23 cellular contexts compared by ENCODE assay signal in genomic region chr10:74683067-74683466, GRCh38.
DNase-seq lines count a peak whose midpoint lies in the region; ATAC-seq and TF ChIP-seq lines count a peak whose summit lies in the region.
"Had no signal": no experiment of that assay in that cellular context is flagged by ENCODE, and none has a peak within 500 bp of the region (broad histone marks: within the 10 kb centered on the region; RNA-seq: fewer than 3 reads in every experiment).

No MANE protein-coding gene starts in this region.

- peak overlapping the region; percentile 33 for H3K27ac ChIP-seq in OCI-LY1 (ENCODE audit: low read depth, low read length, poor library complexity, severe bottlenecking)
- H3K27ac ChIP-seq: A549, dorsolateral prefrontal cortex, KMS-11, spleen, suprapubic skin, vagina had no signal

- H3K9me3 Mint-ChIP-seq in stimulated activated memory B cell treated with anti-CD40 and anti-IgM and Interleukin-4, amounts not matched to agents 10 μg/mL and 1 μg/mL and 100 μg/mL, for 72 hours, result no peaks in the 10 kb centered on the region
- H3K9me3 Mint-ChIP-seq: activated CD4-positive, alpha-beta T cell treated with anti-CD3 and anti-CD28 coated beads, Interleukin-2, amount 10 ng/mL, durations not matched to agents 24 days and 14 days had no signal

- H3K27ac Mint-ChIP-seq in stimulated activated memory B cell treated with anti-CD40 and anti-IgM and Interleukin-4, amounts not matched to agents 10 μg/mL and 1 μg/mL and 100 μg/mL, for 72 hours, result peak overlapping the region; percentile 78
- H3K27ac Mint-ChIP-seq: activated CD4-positive, alpha-beta T cell treated with anti-CD3 and anti-CD28 coated beads, Interleukin-2, amount 10 ng/mL, durations not matched to agents 24 days and 14 days had no signal

- H3K36me3 ChIP-seq in OCI-LY1 (ENCODE audit: insufficient read depth, low read length), result peaks cover 12% of the 10 kb centered on the region; the same call in 1 of the 2 replicates
- H3K36me3 ChIP-seq: suprapubic skin, vagina had no signal

- no peak overlapping the region for H3K9ac ChIP-seq in OCI-LY1 (ENCODE audit: low read length)
- H3K9ac ChIP-seq: KMS-11 had no signal

- TF ChIP-seq CTCF in OCI-LY1 (IDR thresholded peaks at IDR 0.05; ENCODE audit: low read length), result no peak
- no peak for TF ChIP-seq CTCF in fibroblast of mammary gland (conservative IDR thresholded peaks at IDR 0.05; ENCODE audit: control insufficient read depth, insufficient read depth, low read depth, low read length)

- no peaks in the 10 kb centered on the region for H3K9me3 ChIP-seq in OCI-LY1 (ENCODE audit: low read length)
- H3K9me3 ChIP-seq: A549, mucosa of descending colon, spleen, suprapubic skin, vagina had no signal

- peaks cover 21% of the 10 kb centered on the region for H3K4me1 ChIP-seq in OCI-LY1 (ENCODE audit: insufficient read depth, low read length, severe bottlenecking)
- H3K4me1 ChIP-seq: A549, suprapubic skin, vagina had no signal

- no peaks in the 10 kb centered on the region for H3K27me3 ChIP-seq in OCI-LY1 (ENCODE audit: insufficient read depth, low read length)
- H3K27me3 ChIP-seq: dorsolateral prefrontal cortex, spleen, suprapubic skin, vagina had no signal

- H4K20me1 ChIP-seq in OCI-LY1 (ENCODE audit: insufficient read depth, low read length), result no peaks in the 10 kb centered on the region

- ATAC-seq in stimulated activated memory B cell treated with anti-CD40 and anti-IgM and Interleukin-4, amounts not matched to agents 10 μg/mL and 1 μg/mL and 100 μg/mL, for 72 hours, result peak; percentile 56
- no peak for ATAC-seq in GM21367 (IDR thresholded peaks at IDR 0.05; ENCODE audit: unreplicated experiment)
- ATAC-seq: A549, left cardiac atrium had no signal

- no peaks in the 10 kb centered on the region for H3K9me2 ChIP-seq in OCI-LY1 (ENCODE audit: low read depth, low read length)

- no peak overlapping the region for H3K4me2 ChIP-seq in OCI-LY1 (ENCODE audit: low read length)
- H3K4me2 ChIP-seq: A549, KMS-11 had no signal

- no peaks in the 10 kb centered on the region for H3K79me2 ChIP-seq in OCI-LY1 (ENCODE audit: insufficient read depth, low read length)

- no peaks in the 10 kb centered on the region for H3K27me3 Mint-ChIP-seq in stimulated activated memory B cell treated with anti-CD40 and anti-IgM and Interleukin-4, amounts not matched to agents 10 μg/mL and 1 μg/mL and 100 μg/mL, for 72 hours
- H3K27me3 Mint-ChIP-seq: activated CD4-positive, alpha-beta T cell treated with anti-CD3 and anti-CD28 coated beads, Interleukin-2, amount 10 ng/mL, durations not matched to agents 24 days and 14 days had no signal

- peaks cover 22% of the 10 kb centered on the region for H3K4me1 Mint-ChIP-seq in stimulated activated memory B cell treated with anti-CD40 and anti-IgM and Interleukin-4, amounts not matched to agents 10 μg/mL and 1 μg/mL and 100 μg/mL, for 72 hours

- H3K36me3 Mint-ChIP-seq in stimulated activated memory B cell treated with anti-CD40 and anti-IgM and Interleukin-4, amounts not matched to agents 10 μg/mL and 1 μg/mL and 100 μg/mL, for 72 hours, result peaks cover 34% of the 10 kb centered on the region

- no peak overlapping the region for H3K4me3 Mint-ChIP-seq in stimulated activated memory B cell treated with anti-CD40 and anti-IgM and Interleukin-4, amounts not matched to agents 10 μg/mL and 1 μg/mL and 100 μg/mL, for 72 hours
- H3K4me3 Mint-ChIP-seq: activated CD4-positive, alpha-beta T cell treated with anti-CD3 and anti-CD28 coated beads, Interleukin-2, amount 10 ng/mL, durations not matched to agents 24 days and 14 days had no signal

- DNase-seq in NCI-H510A treated with DMSO at 0.1 percent for 48 hours (lab: John Stamatoyannopoulos, UW), result peak; percentile 71
- DNase-seq in NCI-H510A (lab: John Stamatoyannopoulos, UW), result no peak
- DNase-seq in fibroblast of mammary gland (ENCODE audit: low read depth), result peak; percentile 36
- DNase-seq in stimulated activated CD4-positive, alpha-beta T cell treated with anti-CD3 and anti-CD28 coated beads, Interleukin-4, amount 100 ng/mL, for 1 hour, result no peak
- DNase-seq in occipital lobe (lab: John Stamatoyannopoulos, UW), result no peak
- DNase-seq: activated CD4-positive, alpha-beta T cell treated with anti-CD3 and anti-CD28 coated beads, Interleukin-2, amount 10 ng/mL, durations not matched to agents 24 days and 14 days; activated effector memory CD4-positive, alpha-beta T cell treated with Interleukin-2 at 50 U/mL for 16 hours; C1 segment of cervical spinal cord; DMS 273 treated with DMSO at 0.1 percent for 48 hours; dorsolateral prefrontal cortex; erythroblast; left cardiac atrium; mucosa of descending colon; NCI-H1105; spleen; stimulated activated CD8-positive, alpha-beta memory T cell treated with anti-CD3 and anti-CD28 coated beads, Interleukin-4, amount 100 ng/mL, for 48 hours had no signal

- H3K4me3 ChIP-seq in OCI-LY1 (ENCODE audit: low read depth, low read length, poor library complexity, severe bottlenecking) (no peak overlapping the region), fibroblast of mammary gland (ENCODE audit: control insufficient read depth, low read depth, low read length) (no peak overlapping the region)
- H3K4me3 ChIP-seq: A549, dorsolateral prefrontal cortex, mucosa of descending colon, spleen, suprapubic skin, vagina had no signal

- H3F3A ChIP-seq in OCI-LY1 (ENCODE audit: insufficient read depth, low read length), result no peaks in the 10 kb centered on the region

- H2AFZ ChIP-seq in OCI-LY1 (ENCODE audit: low read length), result no peak overlapping the region

Comparison
In these comparisons a context has a peak if more than half of its experiments do, and no peak if none do; other contexts are left out.
1. DNase-seq: peak in NCI-H510A treated with DMSO at 0.1 percent for 48 hours (single experiment) and fibroblast of mammary gland (single experiment); none in NCI-H510A (single experiment), stimulated activated CD4-positive, alpha-beta T cell treated with anti-CD3 and anti-CD28 coated beads, Interleukin-4, amount 100 ng/mL, for 1 hour (single experiment) and occipital lobe (single experiment).